In genomic region chr6:38542031-38542430, GRCh38 we compare ENCODE assay signal across 15 cellular contexts.
DNase-seq lines count a peak whose midpoint lies in the region; ATAC-seq and TF ChIP-seq lines count a peak whose summit lies in the region.
"Had no signal": no experiment of that assay in that cellular context is flagged by ENCODE, and none has a peak within 500 bp of the region (broad histone marks: within the 10 kb centered on the region; RNA-seq: fewer than 3 reads in every experiment).

No MANE protein-coding gene starts in this region.

- in situ Hi-C loops in mammary epithelial cell (cut with MboI; ENCODE audit: low sequenced_read_pairs in 2 of 2), result no loop called here

- no peak overlapping the region for H2BK12ac ChIP-seq in mesenchymal stem cell (ENCODE audit: low read length in 2 of 2)

- WGBS in mammary epithelial cell (ENCODE audit: low coverage, missing lambda C conversion rate), result 89% methylated on average over 2 of the region's 2 CpGs
- 81% methylated on average over 2 of the region's 2 CpGs for WGBS in mesenchymal stem cell

- H4K91ac ChIP-seq in mesenchymal stem cell (ENCODE audit: low read length), result no peak overlapping the region

- TF ChIP-seq CTCF in mammary epithelial cell (conservative IDR thresholded peaks at IDR 0.05 in 1 of 2, IDR thresholded peaks at IDR 0.05 in 1 of 2; ENCODE audit: extremely low read depth in 1 of 2, insufficient read depth in 1 of 2, low read depth in 1 of 2, low read length in 2 of 2) (no peak), fibroblast of mammary gland (conservative IDR thresholded peaks at IDR 0.05; ENCODE audit: control insufficient read depth, insufficient read depth, low read depth, low read length) (no peak)

- no peak overlapping the region for H4K8ac ChIP-seq in mesenchymal stem cell (ENCODE audit: low read length)

- no peak overlapping the region for H3K18ac ChIP-seq in mesenchymal stem cell (ENCODE audit: low read depth in 1 of 2, low read length in 2 of 2)

- H2BK15ac ChIP-seq in mesenchymal stem cell (ENCODE audit: low read depth, poor library complexity, severe bottlenecking), result no peak overlapping the region

- H3K14ac ChIP-seq in mesenchymal stem cell (ENCODE audit: low read length in 2 of 2), result no peak overlapping the region

- no peak overlapping the region for H3K23ac ChIP-seq in mesenchymal stem cell (ENCODE audit: low read length in 2 of 2)

- H3K4ac ChIP-seq in mesenchymal stem cell (ENCODE audit: low read depth in 1 of 2, low read length in 2 of 2), result no peak overlapping the region

- ATAC-seq in GM19023 (IDR thresholded peaks at IDR 0.05; ENCODE audit: unreplicated experiment), result no peak

- H3K4me1 ChIP-seq in mammary epithelial cell (ENCODE audit: insufficient read depth, low read length) (no peaks in the 10 kb centered on the region), mesenchymal stem cell (ENCODE audit: control insufficient read depth, insufficient read depth, low read depth, low read length) (no peaks in the 10 kb centered on the region)
- H3K4me1 ChIP-seq: SJSA1 had no signal

- H4K20me1 ChIP-seq in mammary epithelial cell (ENCODE audit: insufficient read depth, low read length), result no peaks in the 10 kb centered on the region

- H2BK5ac ChIP-seq in mesenchymal stem cell (ENCODE audit: low read depth, low read length, poor library complexity, severe bottlenecking), result no peak overlapping the region

- no peak overlapping the region for H3K4me3 ChIP-seq in mammary epithelial cell (replicated peaks in 1 of 3; ENCODE audit: insufficient read depth in 1 of 3, low read depth in 2 of 3, low read length in 3 of 3)
- H3K4me3 ChIP-seq in fibroblast of mammary gland (ENCODE audit: control insufficient read depth, low read depth, low read length), result no peak overlapping the region
- no peak overlapping the region for H3K4me3 ChIP-seq in mesenchymal stem cell (ENCODE audit: insufficient read depth in 1 of 2, low read depth in 1 of 2, low read length in 2 of 2)
- H3K4me3 ChIP-seq: SJSA1 had no signal

- CTCF ChIA-PET in mammary epithelial cell (lab: Charles Lee; ENCODE audit: low non-redundant PET), result no interaction called here

- no peaks in the 10 kb centered on the region for H3K9me3 ChIP-seq in mammary epithelial cell (replicated peaks; ENCODE audit: insufficient read depth, low read length)
- no peaks in the 10 kb centered on the region for H3K9me3 ChIP-seq in mesenchymal stem cell (ENCODE audit: control insufficient read depth, low read length)
- H3K9me3 ChIP-seq: SJSA1 had no signal

- H2AK5ac ChIP-seq in mesenchymal stem cell (ENCODE audit: low read length, severe bottlenecking), result no peak overlapping the region

- H3K36me3 ChIP-seq in mammary epithelial cell (ENCODE audit: insufficient read depth, low read length) (no peaks in the 10 kb centered on the region), mesenchymal stem cell (ENCODE audit: control insufficient read depth in 1 of 2, insufficient read depth in 2 of 2, low read depth in 1 of 2, low read length in 2 of 2) (no peaks in the 10 kb centered on the region)
- H3K36me3 ChIP-seq: SJSA1 had no signal

- H3K27ac ChIP-seq in mammary epithelial cell (ENCODE audit: insufficient read depth, low read depth, low read length), result no peak overlapping the region
- no peak overlapping the region for H3K27ac ChIP-seq in mesenchymal stem cell (ENCODE audit: low read length, poor library complexity, severe bottlenecking)
- H3K27ac ChIP-seq: C4-2B, SJSA1 had no signal

- DNase-seq in M059J (ENCODE audit: low read depth) (peak; percentile 19), mammary epithelial cell (peak; percentile 42), fibroblast of mammary gland (ENCODE audit: low read depth) (peak; percentile 49), mesenchymal stem cell (peak; percentile 72), midbrain (lab: John Stamatoyannopoulos, UW) (no peak), dedifferentiated amniotic fluid mesenchymal stem cell (ENCODE audit: extremely low spot score) (no peak), DMS153 treated with DMSO at 0.1 percent for 48 hours (lab: John Stamatoyannopoulos, UW; ENCODE audit: unreplicated experiment) (no peak)
- DNase-seq: HCEC 1CT, NCI-H1436 treated with DMSO at 0.1 percent for 48 hours, NCI-H2081, NCI-H2227 treated with DMSO at 0.1 percent for 48 hours, NCI-H526 treated with DMSO at 0.1 percent for 48 hours had no signal

- H2AFZ ChIP-seq in mammary epithelial cell (ENCODE audit: low read depth, low read length) (no peak overlapping the region), mesenchymal stem cell (ENCODE audit: low read depth, low read length) (no peak overlapping the region)

- no peak overlapping the region for H3K4me2 ChIP-seq in mammary epithelial cell (ENCODE audit: insufficient read depth, low read depth, low read length)
- H3K4me2 ChIP-seq in mesenchymal stem cell (ENCODE audit: low read length, poor library complexity, severe bottlenecking), result no peak overlapping the region

- BruUV-seq in mammary epithelial cell (replicated peaks; lab: Mats Ljungman, UMichigan), result no TSS peak

- H3K79me2 ChIP-seq in mammary epithelial cell (ENCODE audit: insufficient read depth, low read length), result no peaks in the 10 kb centered on the region

- intact Hi-C loops in mammary epithelial cell (cut with micrococcal nuclease), result no loop called here

- H3K9ac ChIP-seq in mammary epithelial cell (ENCODE audit: insufficient read depth, low read length) (no peak overlapping the region), mesenchymal stem cell (ENCODE audit: low read length) (no peak overlapping the region)

- no peak overlapping the region for H2BK120ac ChIP-seq in mesenchymal stem cell (ENCODE audit: low read depth, low read length)

- dilution Hi-C loops in mammary epithelial cell (cut with HindIII; ENCODE audit: low sequenced_read_pairs), result no loop called here

- H3K27me3 ChIP-seq in mammary epithelial cell (ENCODE audit: insufficient read depth, low read length) (no peaks in the 10 kb centered on the region), mesenchymal stem cell (ENCODE audit: control insufficient read depth in 1 of 2, insufficient read depth in 1 of 2, low read length in 2 of 2) (no peaks in the 10 kb centered on the region)
- H3K27me3 ChIP-seq: SJSA1 had no signal

- H3K79me1 ChIP-seq in mesenchymal stem cell (replicated peaks; ENCODE audit: low read length, poor library complexity, severe bottlenecking), result peaks cover 2% of the 10 kb centered on the region

Comparison
In these comparisons a context has a peak if more than half of its experiments do, and no peak if none do; other contexts are left out.
1. DNase-seq: peak in M059J (single experiment), mammary epithelial cell (single experiment), fibroblast of mammary gland (single experiment) and mesenchymal stem cell (single experiment); none in midbrain (single experiment), dedifferentiated amniotic fluid mesenchymal stem cell (single experiment) and DMS153 treated with DMSO at 0.1 percent for 48 hours (single experiment).